Comparison of ENCODE assay signal across 19 cellular contexts in genomic region chr2:28635251-28635650, GRCh38.
DNase-seq lines count a peak whose midpoint lies in the region; ATAC-seq and TF ChIP-seq lines count a peak whose summit lies in the region.
"Had no signal": no experiment of that assay in that cellular context is flagged by ENCODE, and none has a peak within 500 bp of the region (broad histone marks: within the 10 kb centered on the region; RNA-seq: fewer than 3 reads in every experiment).

No MANE protein-coding gene starts in this region.

- in situ Hi-C loops in transverse colon (cut with MboI; ENCODE audit: low pct_ligation_motif_present in 1 of 4, low pct_unique_long_range_greater_than_20kb in 1 of 4, low sequenced_read_pairs in 3 of 4) = no loop called here

- TF ChIP-seq CTCF in MCF 10A (IDR thresholded peaks at IDR 0.05; ENCODE audit: unreplicated experiment) = no peak
- TF ChIP-seq CTCF in nephron (IDR thresholded peaks at IDR 0.05; ENCODE audit: unreplicated experiment in 3 of 3) = no peak
- TF ChIP-seq CTCF in transverse colon (IDR thresholded peaks at IDR 0.05) = no peak
- TF ChIP-seq CTCF in GM10266 (IDR thresholded peaks at IDR 0.05; ENCODE audit: control insufficient read depth, insufficient read depth, low read depth, missing control alignments) = no peak

- no peak for ATAC-seq in HG03139 (IDR thresholded peaks at IDR 0.05; ENCODE audit: unreplicated experiment)
- ATAC-seq: left colon; stimulated activated memory B cell treated with anti-CD40 and anti-IgM and Interleukin-4, amounts not matched to agents 10 μg/mL and 1 μg/mL and 100 μg/mL, for 72 hours had no signal

- H3K27ac ChIP-seq in transverse colon = peak overlapping the region; percentile 70 to 87 (median 82)
- H3K27ac ChIP-seq: GM23248 had no signal

- no peak for DNase-seq in MCF 10A (ENCODE audit: unreplicated experiment)
- peak; percentile 69 for DNase-seq in cardiac septum (ENCODE audit: low spot score)
- no peak for DNase-seq in transverse colon
- no peak for DNase-seq in GDM1 (lab: John Stamatoyannopoulos, UW)
- DNase-seq in GM10266 (ENCODE audit: extremely low spot score) = no peak
- no peak for DNase-seq in activated gamma-delta T cell treated with Interleukin-2 at 50 U/mL for 16 hours
- DNase-seq: activated CD4-positive, CD25-positive, alpha-beta regulatory T cell treated with anti-CD3 and anti-CD28 coated beads, Interleukin-2, amount 50 U/mL, for 72 hours; activated T-cell treated with anti-CD3 and anti-CD28 coated beads for 4 hours; C1 segment of cervical spinal cord; EL; glutamatergic neuron; GM23248; nucleus accumbens; stimulated activated CD4-positive, alpha-beta T cell treated with anti-CD3 and anti-CD28 coated beads, Interleukin-2, amount 100 ng/mL, for 48 hours; SW 1271 had no signal

- no peak overlapping the region for H3K4me3 ChIP-seq in transverse colon
- H3K4me3 ChIP-seq: GM23248 had no signal

- POLR2A ChIA-PET in MCF 10A (lab: Yijun Ruan, JAX) = interaction anchor here (0.9 kb wide), 1 partner anchor 14 kb away, joined by 6 read pairs; no protein-coding TSS in a partner anchor

- CTCF ChIA-PET in MCF 10A (lab: Yijun Ruan, JAX) = interaction anchor here (0.6 kb wide), 1 partner anchor 99 kb away, joined by 4 read pairs; no protein-coding TSS in a partner anchor

- H3K36me3 Mint-ChIP-seq in MCF 10A (ENCODE audit: insufficient read depth, unreplicated experiment) = no peaks in the 10 kb centered on the region
- no peaks in the 10 kb centered on the region for H3K36me3 Mint-ChIP-seq in nephron (ENCODE audit: low read depth)
- H3K36me3 Mint-ChIP-seq: stimulated activated memory B cell treated with anti-CD40 and anti-IgM and Interleukin-4, amounts not matched to agents 10 μg/mL and 1 μg/mL and 100 μg/mL, for 72 hours had no signal

- TF ChIP-seq EP300 in transverse colon (IDR thresholded peaks at IDR 0.05; ENCODE audit: low read depth) = peak; percentile 56

- 26 to 30% methylated on average over 1 to 2 of the region's 2 CpGs for WGBS in transverse colon (ENCODE audit: low coverage in 1 of 2), 2 donors

- H3K4me1 Mint-ChIP-seq in MCF 10A (ENCODE audit: insufficient read depth, unreplicated experiment) (peaks cover 31% of the 10 kb centered on the region), nephron (peaks cover 58% of the 10 kb centered on the region)

- no peaks in the 10 kb centered on the region for H3K9me3 ChIP-seq in transverse colon

- H3K36me3 ChIP-seq in transverse colon = no peaks in the 10 kb centered on the region

- intact Hi-C loops in MCF 10A (cut with micrococcal nuclease) (no loop called here), cardiac septum (cut with DNase I) (loop anchor here (2.0 kb wide), 1 partner anchor 40 kb away; no protein-coding TSS in a partner anchor), transverse colon (cut with DNase I; ENCODE audit: low total_unique reads) (no loop called here)

- H3K9me3 Mint-ChIP-seq in MCF 10A (ENCODE audit: unreplicated experiment) = no peaks in the 10 kb centered on the region
- H3K9me3 Mint-ChIP-seq in nephron = no peaks in the 10 kb centered on the region
- H3K9me3 Mint-ChIP-seq: stimulated activated memory B cell treated with anti-CD40 and anti-IgM and Interleukin-4, amounts not matched to agents 10 μg/mL and 1 μg/mL and 100 μg/mL, for 72 hours had no signal

- no peak overlapping the region for H3K4me3 Mint-ChIP-seq in MCF 10A (ENCODE audit: unreplicated experiment)
- peak overlapping the region in 1 of 3 experiments; percentile 2 for H3K4me3 Mint-ChIP-seq in nephron
- H3K4me3 Mint-ChIP-seq: stimulated activated memory B cell treated with anti-CD40 and anti-IgM and Interleukin-4, amounts not matched to agents 10 μg/mL and 1 μg/mL and 100 μg/mL, for 72 hours had no signal

- no TSS peak for BruUV-seq in MCF 10A (replicated peaks; lab: Mats Ljungman, UMichigan)

- H3K4me1 ChIP-seq in transverse colon = peaks cover 6 to 49% (median 23%) of the 10 kb centered on the region in 4 donors

- H3K27ac Mint-ChIP-seq in MCF 10A (ENCODE audit: low read depth, unreplicated experiment) (peak overlapping the region; percentile 20), nephron (peak overlapping the region in 2 of 3 experiments; percentile 83 to 84)
- H3K27ac Mint-ChIP-seq: stimulated activated memory B cell treated with anti-CD40 and anti-IgM and Interleukin-4, amounts not matched to agents 10 μg/mL and 1 μg/mL and 100 μg/mL, for 72 hours had no signal

- H3K27me3 ChIP-seq in transverse colon = no peaks in the 10 kb centered on the region

- H3K27me3 Mint-ChIP-seq in MCF 10A (ENCODE audit: insufficient read depth, unreplicated experiment) = no peaks in the 10 kb centered on the region
- peaks cover 14% of the 10 kb centered on the region for H3K27me3 Mint-ChIP-seq in nephron (ENCODE audit: low read depth)
- H3K27me3 Mint-ChIP-seq: stimulated activated memory B cell treated with anti-CD40 and anti-IgM and Interleukin-4, amounts not matched to agents 10 μg/mL and 1 μg/mL and 100 μg/mL, for 72 hours had no signal

- no peak for TF ChIP-seq POLR2A in transverse colon (IDR thresholded peaks at IDR 0.05)
